Comparison of ENCODE assay signal across 20 cellular contexts in the genomic region with DNA sequence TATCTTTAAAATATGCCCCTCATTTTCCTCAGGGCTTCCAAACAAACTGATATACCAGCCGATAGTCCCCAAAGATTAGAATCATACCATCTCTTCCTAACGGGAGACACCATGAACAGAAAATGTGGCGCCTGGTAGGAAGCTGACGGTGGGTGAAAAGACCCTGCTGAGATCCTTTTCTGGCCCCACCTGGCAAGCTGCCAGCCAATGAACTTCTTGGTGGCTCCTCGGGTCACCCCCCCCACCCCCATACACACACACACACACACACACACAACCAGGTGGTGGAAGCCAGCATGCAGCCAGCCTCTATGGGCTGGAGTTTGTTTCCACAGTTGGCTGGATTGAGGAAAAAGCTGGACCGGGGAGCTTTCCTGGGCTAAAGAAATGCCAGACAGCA. TPM values are rescaled to one million over a fixed set of nuclear protein-coding genes. Genes with fewer than 3 reads are reported as not detected.
DNase-seq lines count a peak whose midpoint lies in the region; ATAC-seq, FAIRE-seq and TF ChIP-seq lines count a peak whose summit lies in the region.
"Had no signal": no experiment of that assay in that cellular context is flagged by ENCODE, and none has a peak within 500 bp of the region (broad histone marks: within the 10 kb centered on the region; RNA-seq: fewer than 3 reads in every experiment).

No MANE protein-coding gene starts in this region.

- H2BK12ac ChIP-seq in mesenchymal stem cell (ENCODE audit: low read length in 2 of 2): peak overlapping the region; percentile 60 to 75

- no peak overlapping the region for H3K14ac ChIP-seq in mesenchymal stem cell (ENCODE audit: low read length in 2 of 2)

- TF ChIP-seq CTCF in GM23338 (conservative IDR thresholded peaks at IDR 0.05; ENCODE audit: low read depth in 2 of 2) (no peak), astrocyte (IDR thresholded peaks at IDR 0.05; ENCODE audit: insufficient read depth, low read depth, low read length) (no peak), smooth muscle cell (IDR thresholded peaks at IDR 0.05; ENCODE audit: borderline replicate concordance, insufficient read depth, poor library complexity, severe bottlenecking) (no peak)

- no peaks in the 10 kb centered on the region for H3K9me3 ChIP-seq in astrocyte (ENCODE audit: insufficient read depth, low read depth, low read length)
- H3K9me3 ChIP-seq in mesenchymal stem cell (ENCODE audit: control insufficient read depth, low read length): no peaks in the 10 kb centered on the region
- H3K9me3 ChIP-seq in smooth muscle cell (replicated peaks; ENCODE audit: low read depth): no peaks in the 10 kb centered on the region
- H3K9me3 ChIP-seq: Caco-2, lower lobe of right lung had no signal

- no peak overlapping the region; the same call in 2 of the 3 replicates for H3K4me3 Mint-ChIP-seq in GM23338
- no peak overlapping the region for H3K4me3 Mint-ChIP-seq in astrocyte (ENCODE audit: unreplicated experiment)
- H3K4me3 Mint-ChIP-seq: activated CD4-positive, alpha-beta T cell treated with anti-CD3 and anti-CD28 coated beads for 36 hours; activated naive CD4-positive, alpha-beta T cell treated with anti-CD3 and anti-CD28 coated beads, Interleukin-2, amount 10 ng/mL, durations not matched to agents 7 days and 5 days; stimulated activated naive B cell treated with anti-CD40 and anti-IgM and Interleukin-4, amounts not matched to agents 10 μg/mL and 1 μg/mL and 100 μg/mL, for 72 hours had no signal

- no peak overlapping the region for H2BK120ac ChIP-seq in mesenchymal stem cell (ENCODE audit: low read depth, low read length)

- peaks cover 3% of the 10 kb centered on the region; the same call in 1 of the 2 replicates for H3K9me2 ChIP-seq in GM23338 (ENCODE audit: insufficient read depth)

- peak overlapping the region in 1 of 2 experiments; percentile 35 for H3K4ac ChIP-seq in mesenchymal stem cell (ENCODE audit: low read depth in 1 of 2, low read length in 2 of 2)

- H3K23ac ChIP-seq in mesenchymal stem cell (ENCODE audit: low read length in 2 of 2): no peak overlapping the region

- H4K20me1 ChIP-seq in GM23338 (replicated peaks; ENCODE audit: insufficient read depth) (no peaks in the 10 kb centered on the region), astrocyte (ENCODE audit: insufficient read depth, low read length) (no peaks in the 10 kb centered on the region), smooth muscle cell (ENCODE audit: low read depth) (no peaks in the 10 kb centered on the region)

- peak overlapping the region; percentile 31 for H2BK15ac ChIP-seq in mesenchymal stem cell (ENCODE audit: low read depth, poor library complexity, severe bottlenecking)

- no peaks in the 10 kb centered on the region for H3K79me1 ChIP-seq in mesenchymal stem cell (replicated peaks; ENCODE audit: low read length, poor library complexity, severe bottlenecking)

- no peak overlapping the region for H3K18ac ChIP-seq in mesenchymal stem cell (ENCODE audit: low read depth in 1 of 2, low read length in 2 of 2)

- no peak for FAIRE-seq in astrocyte (lab: Jason Lieb, UNC)
- FAIRE-seq: G401.6, GM12891 had no signal

- H3K36me3 ChIP-seq in GM23338 (ENCODE audit: insufficient read depth) (no peaks in the 10 kb centered on the region), astrocyte (ENCODE audit: insufficient read depth, low read length) (no peaks in the 10 kb centered on the region), mesenchymal stem cell (ENCODE audit: control insufficient read depth in 1 of 2, insufficient read depth in 2 of 2, low read depth in 1 of 2, low read length in 2 of 2) (peaks cover 0 to 5% of the 10 kb centered on the region in 2 experiments), smooth muscle cell (ENCODE audit: low read depth) (no peaks in the 10 kb centered on the region)
- H3K36me3 ChIP-seq: brain microvascular endothelial cell, lower lobe of right lung had no signal

- H3K4me3 ChIP-seq in GM23338: no peak overlapping the region
- H3K4me3 ChIP-seq in astrocyte (ENCODE audit: insufficient read depth, low read depth, low read length): no peak overlapping the region
- no peak overlapping the region for H3K4me3 ChIP-seq in mesenchymal stem cell (ENCODE audit: insufficient read depth in 1 of 2, low read depth in 1 of 2, low read length in 2 of 2)
- H3K4me3 ChIP-seq in smooth muscle cell: no peak overlapping the region
- H3K4me3 ChIP-seq: lower lobe of right lung, skin epidermis had no signal

- H3K9ac ChIP-seq in astrocyte (ENCODE audit: low read length) (no peak overlapping the region), mesenchymal stem cell (ENCODE audit: low read length) (peak overlapping the region; percentile 4), smooth muscle cell (ENCODE audit: low read depth) (no peak overlapping the region)

- H3F3A ChIP-seq in GM23338 (replicated peaks; ENCODE audit: low read depth) (peaks cover 7% of the 10 kb centered on the region; the same call in 1 of the 2 replicates), smooth muscle cell (ENCODE audit: low read depth) (peaks cover 18% of the 10 kb centered on the region)

- H3K27me3 Mint-ChIP-seq in GM23338 (ENCODE audit: insufficient read depth, low read depth, poor library complexity) (peaks cover 23% of the 10 kb centered on the region), astrocyte (ENCODE audit: low read depth, unreplicated experiment) (peaks cover 2% of the 10 kb centered on the region)
- H3K27me3 Mint-ChIP-seq: activated CD4-positive, alpha-beta T cell treated with anti-CD3 and anti-CD28 coated beads for 36 hours; stimulated activated naive B cell treated with anti-CD40 and anti-IgM and Interleukin-4, amounts not matched to agents 10 μg/mL and 1 μg/mL and 100 μg/mL, for 72 hours had no signal

- H3K36me3 Mint-ChIP-seq in GM23338 (ENCODE audit: low read depth) (peaks cover 6% of the 10 kb centered on the region; the same call in 2 of the 3 replicates), astrocyte (ENCODE audit: low read depth, unreplicated experiment) (peaks cover 10% of the 10 kb centered on the region)

- H2AK5ac ChIP-seq in mesenchymal stem cell (ENCODE audit: low read length, severe bottlenecking): peak overlapping the region; percentile 99

- no peaks in the 10 kb centered on the region for H3K79me2 ChIP-seq in GM23338 (replicated peaks; ENCODE audit: insufficient read depth)
- no peaks in the 10 kb centered on the region for H3K79me2 ChIP-seq in astrocyte (ENCODE audit: insufficient read depth, low read length)
- H3K79me2 ChIP-seq in smooth muscle cell (ENCODE audit: low read depth): no peaks in the 10 kb centered on the region

- H3K4me2 ChIP-seq in GM23338 (0 out of 2 replicates have a peak overlapping the region, but pooled peaks have one; percentile 32), astrocyte (ENCODE audit: low read length) (peak overlapping the region; percentile 73), mesenchymal stem cell (ENCODE audit: low read length, poor library complexity, severe bottlenecking) (no peak overlapping the region), smooth muscle cell (no peak overlapping the region)

- H3K9me3 Mint-ChIP-seq in GM23338: no peaks in the 10 kb centered on the region; the same call in none of the 3 replicates
- peaks cover 6% of the 10 kb centered on the region for H3K9me3 Mint-ChIP-seq in astrocyte (ENCODE audit: unreplicated experiment)
- H3K9me3 Mint-ChIP-seq: activated naive CD4-positive, alpha-beta T cell treated with anti-CD3 and anti-CD28 coated beads, Interleukin-2, amount 10 ng/mL, durations not matched to agents 7 days and 5 days; stimulated activated naive B cell treated with anti-CD40 and anti-IgM and Interleukin-4, amounts not matched to agents 10 μg/mL and 1 μg/mL and 100 μg/mL, for 72 hours had no signal

- H2BK5ac ChIP-seq in mesenchymal stem cell (ENCODE audit: low read depth, low read length, poor library complexity, severe bottlenecking): peak overlapping the region; percentile 74

- H4K91ac ChIP-seq in mesenchymal stem cell (ENCODE audit: low read length): no peak overlapping the region

- H2AFZ ChIP-seq in GM23338: peak overlapping the region; percentile 38; the same call in 1 of the 2 replicates
- no peak overlapping the region for H2AFZ ChIP-seq in astrocyte (ENCODE audit: low read depth, low read length)
- no peak overlapping the region for H2AFZ ChIP-seq in mesenchymal stem cell (ENCODE audit: low read depth, low read length)
- no peak overlapping the region for H2AFZ ChIP-seq in smooth muscle cell (ENCODE audit: low read depth)

- H3K27me3 ChIP-seq in GM23338 (ENCODE audit: insufficient read depth) (no peaks in the 10 kb centered on the region), astrocyte (ENCODE audit: insufficient read depth, low read length) (no peaks in the 10 kb centered on the region), mesenchymal stem cell (ENCODE audit: control insufficient read depth in 1 of 2, insufficient read depth in 1 of 2, low read length in 2 of 2) (no peaks in the 10 kb centered on the region), smooth muscle cell (ENCODE audit: low read depth) (no peaks in the 10 kb centered on the region)
- H3K27me3 ChIP-seq: brain microvascular endothelial cell had no signal

- H3K27ac Mint-ChIP-seq in GM23338: no peak overlapping the region
- H3K27ac Mint-ChIP-seq in astrocyte (ENCODE audit: unreplicated experiment): peak overlapping the region; percentile 97
- H3K27ac Mint-ChIP-seq: activated CD4-positive, alpha-beta T cell treated with anti-CD3 and anti-CD28 coated beads for 36 hours; activated naive CD4-positive, alpha-beta T cell treated with anti-CD3 and anti-CD28 coated beads, Interleukin-2, amount 10 ng/mL, durations not matched to agents 7 days and 5 days; stimulated activated naive B cell treated with anti-CD40 and anti-IgM and Interleukin-4, amounts not matched to agents 10 μg/mL and 1 μg/mL and 100 μg/mL, for 72 hours had no signal

- H4K8ac ChIP-seq in mesenchymal stem cell (ENCODE audit: low read length): no peak overlapping the region

- 97% methylated on average over 6 of the region's 6 CpGs for WGBS in mesenchymal stem cell
- 90% methylated on average over 6 of the region's 6 CpGs for WGBS in smooth muscle cell (ENCODE audit: low lambda C conversion rate)

- peaks cover 27% of the 10 kb centered on the region for H3K4me1 ChIP-seq in GM23338 (ENCODE audit: insufficient read depth)
- peaks cover 47% of the 10 kb centered on the region for H3K4me1 ChIP-seq in astrocyte (ENCODE audit: insufficient read depth, low read length)
- peaks cover 32% of the 10 kb centered on the region for H3K4me1 ChIP-seq in mesenchymal stem cell (ENCODE audit: control insufficient read depth, insufficient read depth, low read depth, low read length)
- H3K4me1 ChIP-seq in smooth muscle cell (ENCODE audit: low read depth): peaks cover 27% of the 10 kb centered on the region

- DNase-seq in GM23338 (ENCODE audit: low spot score) (no peak), astrocyte (ENCODE audit: low read depth) (no peak), mesenchymal stem cell (no peak), smooth muscle cell (lab: John Stamatoyannopoulos, UW; ENCODE audit: unreplicated experiment) (no peak), NCI-H2171 (lab: John Stamatoyannopoulos, UW) (no peak), hypothalamus (lab: John Stamatoyannopoulos, UW) (no peak)
- DNase-seq: activated CD4-positive, alpha-beta T cell treated with anti-CD3 and anti-CD28 coated beads for 36 hours; activated CD8-positive, alpha-beta memory T cell treated with anti-CD3 and anti-CD28 coated beads, Interleukin-2, amount 50 U/mL, for 48 hours; activated naive CD4-positive, alpha-beta T cell treated with anti-CD3 and anti-CD28 coated beads, Interleukin-2, amount 10 ng/mL, durations not matched to agents 7 days and 5 days; Caco-2; effector CD8-positive, alpha-beta T cell; lower lobe of right lung; NCI-H1436; stimulated activated naive B cell treated with anti-CD40 and anti-IgM and Interleukin-4, amounts not matched to agents 10 μg/mL and 1 μg/mL and 100 μg/mL, for 72 hours had no signal

- no peak for ATAC-seq in GM23338
- ATAC-seq in HG03378 (IDR thresholded peaks at IDR 0.05; ENCODE audit: unreplicated experiment): no peak
- ATAC-seq in GM19328 (IDR thresholded peaks at IDR 0.05; ENCODE audit: unreplicated experiment): no peak
- ATAC-seq: activated CD4-positive, alpha-beta T cell treated with anti-CD3 and anti-CD28 coated beads for 36 hours; lower lobe of right lung; stimulated activated naive B cell treated with anti-CD40 and anti-IgM and Interleukin-4, amounts not matched to agents 10 μg/mL and 1 μg/mL and 100 μg/mL, for 72 hours had no signal

- H3K4me1 Mint-ChIP-seq in GM23338 (peaks cover 46% of the 10 kb centered on the region), astrocyte (ENCODE audit: low read depth, unreplicated experiment) (peaks cover 56% of the 10 kb centered on the region)

- H3K27ac ChIP-seq in GM23338 (ENCODE audit: low read depth): peak overlapping the region; percentile 88; the same call in 1 of the 2 replicates
- no peak overlapping the region for H3K27ac ChIP-seq in astrocyte (ENCODE audit: low read depth, low read length)
- H3K27ac ChIP-seq in mesenchymal stem cell (ENCODE audit: low read length, poor library complexity, severe bottlenecking): peak overlapping the region; percentile 99
- H3K27ac ChIP-seq in smooth muscle cell (ENCODE audit: low read depth): peak overlapping the region; percentile 86

RNA-seq across cellular contexts. Expression of a gene that starts 4.8 kb away (rescaled TPM):
- total RNA-seq in GM23338 (2014; rRNA removed; shearing (Covaris generic)): 0.14 TPM in 1 of 2 replicates, not detected in the other
- polyA plus RNA-seq in GM23338 (2016; fragmentation: Nextera tagmentation; extraction: Ambion mirVana) (not detected in 2 replicates), smooth muscle cell (0.14 and 1.3 TPM in 2 replicates)
- total RNA-seq in astrocyte (1.1 and 1.9 TPM in 2 replicates), smooth muscle cell (0.31 TPM in 1 of 2 replicates, not detected in the other)
- polyA plus RNA-seq in mesenchymal stem cell (2013, experiment 1 of 2): 0.01 TPM
- polyA plus RNA-seq in mesenchymal stem cell (2013, experiment 2 of 2): 0.04 TPM
- total RNA-seq: activated CD4-positive, alpha-beta T cell treated with anti-CD3 and anti-CD28 coated beads for 36 hours; Caco-2 had no signal

RNA-seq across cellular contexts. Expression of a gene that starts 26.4 kb away (rescaled TPM):
- total RNA-seq in GM23338 (2014; rRNA removed; shearing (Covaris generic)): 259 and 288 TPM in 2 replicates
- polyA plus RNA-seq in GM23338 (2016; fragmentation: Nextera tagmentation; extraction: Ambion mirVana): 223 and 229 TPM in 2 replicates
- total RNA-seq in astrocyte: 386 and 424 TPM in 2 replicates
- 420 TPM for polyA plus RNA-seq in mesenchymal stem cell (2013, experiment 1 of 2)
- 415 TPM for polyA plus RNA-seq in mesenchymal stem cell (2013, experiment 2 of 2)
- total RNA-seq in smooth muscle cell: 226 and 246 TPM in 2 replicates
- polyA plus RNA-seq in smooth muscle cell: 206 and 239 TPM in 2 replicates

RNA-seq across cellular contexts. Expression of a gene that starts 27.8 kb away (rescaled TPM):
- total RNA-seq in GM23338 (2014; rRNA removed; shearing (Covaris generic)): 4.4 and 5.1 TPM in 2 replicates
- polyA plus RNA-seq in GM23338 (2016; fragmentation: Nextera tagmentation; extraction: Ambion mirVana) (5.7 and 7.0 TPM in 2 replicates), smooth muscle cell (91.1 and 121 TPM in 2 replicates)
- total RNA-seq in astrocyte (150 and 157 TPM in 2 replicates), smooth muscle cell (30.7 and 35.8 TPM in 2 replicates)
- 36.0 TPM for polyA plus RNA-seq in mesenchymal stem cell (2013, experiment 1 of 2)
- polyA plus RNA-seq in mesenchymal stem cell (2013, experiment 2 of 2): 35.7 TPM

Comparison
In these comparisons a context has a peak if more than half of its experiments do, and no peak if none do; other contexts are left out.
1. H3K4me2 ChIP-seq: peak in GM23338 (single experiment) and astrocyte (single experiment); none in mesenchymal stem cell (single experiment) and smooth muscle cell (single experiment).